Comparison of ENCODE assay signal across 1 cellular context in the genomic region with DNA sequence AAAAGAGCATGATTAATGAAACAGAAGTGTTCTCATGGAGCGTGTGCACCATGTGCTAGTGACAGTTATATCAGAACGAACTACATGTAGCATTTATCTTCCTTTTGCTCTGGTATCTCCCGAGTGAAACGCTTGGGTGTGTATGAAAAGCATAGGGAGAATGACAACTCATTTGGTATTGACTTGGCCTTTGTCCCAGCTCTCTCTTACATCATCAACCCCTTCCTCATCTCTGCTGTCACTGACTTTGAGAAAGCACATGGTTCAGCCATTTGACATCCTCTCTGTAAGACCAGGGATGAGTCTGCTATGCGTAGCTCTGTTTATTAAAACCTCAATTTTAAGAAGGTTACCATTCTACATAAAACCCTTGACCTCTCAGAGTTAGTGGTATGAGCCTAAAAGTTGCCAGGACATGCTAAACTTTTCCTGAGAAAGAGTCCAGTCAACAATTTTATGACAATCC.
TF ChIP-seq lines count a peak whose summit lies in the region.

No MANE protein-coding gene starts in this region.

TF ChIP-seq in HepG2, 621 proteins besides CTCF, POLR2A, EP300 and RAD21 (continued from another document and continues in another):
- peak; percentile 60; the same call in 1 of the 2 replicates for TF ChIP-seq FOXJ3 (CRISPR knock-in tag; IDR thresholded peaks at IDR 0.05; ENCODE audit: borderline replicate concordance)
- TF ChIP-seq, protein P1, sequence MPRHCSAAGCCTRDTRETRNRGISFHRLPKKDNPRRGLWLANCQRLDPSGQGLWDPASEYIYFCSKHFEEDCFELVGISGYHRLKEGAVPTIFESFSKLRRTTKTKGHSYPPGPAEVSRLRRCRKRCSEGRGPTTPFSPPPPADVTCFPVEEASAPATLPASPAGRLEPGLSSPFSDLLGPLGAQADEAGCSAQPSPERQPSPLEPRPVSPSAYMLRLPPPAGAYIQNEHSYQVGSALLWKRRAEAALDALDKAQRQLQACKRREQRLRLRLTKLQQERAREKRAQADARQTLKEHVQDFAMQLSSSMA (CRISPR knock-in tag; IDR thresholded peaks at IDR 0.05), result no peak
- no peak for TF ChIP-seq SMAD1 (CRISPR knock-in tag; IDR thresholded peaks at IDR 0.05; ENCODE audit: borderline replicate concordance, low read depth)
- TF ChIP-seq TRIM24 (CRISPR knock-in tag; IDR thresholded peaks at IDR 0.05), result no peak
- no peak for TF ChIP-seq ZNF75D (CRISPR knock-in tag; IDR thresholded peaks at IDR 0.05; ENCODE audit: borderline replicate concordance)
- TF ChIP-seq ELF1 (CRISPR knock-in tag; IDR thresholded peaks at IDR 0.05), result 0 out of 2 replicates have a peak, but pooled peaks have one; percentile 18
- TF ChIP-seq BRD4 (CRISPR knock-in tag; IDR thresholded peaks at IDR 0.05), result 0 out of 2 replicates have a peak, but pooled peaks have one; percentile 32
- TF ChIP-seq POLR2AphosphoS5 (IDR thresholded peaks at IDR 0.05; ENCODE audit: low read depth, low read length), result no peak
- peak; percentile 68; the same call in 1 of the 2 replicates for TF ChIP-seq KLF6 (CRISPR knock-in tag; IDR thresholded peaks at IDR 0.05)
- TF ChIP-seq, protein P2, sequence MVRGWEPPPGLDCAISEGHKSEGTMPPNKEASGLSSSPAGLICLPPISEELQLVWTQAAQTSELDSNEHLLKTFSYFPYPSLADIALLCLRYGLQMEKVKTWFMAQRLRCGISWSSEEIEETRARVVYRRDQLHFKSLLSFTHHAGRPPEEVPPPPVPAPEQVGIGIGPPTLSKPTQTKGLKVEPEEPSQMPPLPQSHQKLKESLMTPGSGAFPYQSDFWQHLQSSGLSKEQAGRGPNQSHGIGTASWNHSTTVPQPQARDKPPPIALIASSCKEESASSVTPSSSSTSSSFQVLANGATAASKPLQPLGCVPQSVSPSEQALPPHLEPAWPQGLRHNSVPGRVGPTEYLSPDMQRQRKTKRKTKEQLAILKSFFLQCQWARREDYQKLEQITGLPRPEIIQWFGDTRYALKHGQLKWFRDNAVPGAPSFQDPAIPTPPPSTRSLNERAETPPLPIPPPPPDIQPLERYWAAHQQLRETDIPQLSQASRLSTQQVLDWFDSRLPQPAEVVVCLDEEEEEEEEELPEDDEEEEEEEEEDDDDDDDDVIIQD (CRISPR knock-in tag; IDR thresholded peaks at IDR 0.05; ENCODE audit: low read depth), result peak; percentile 29; the same call in 1 of the 2 replicates
- TF ChIP-seq POGZ (CRISPR knock-in tag; IDR thresholded peaks at IDR 0.05), result peak; percentile 70; the same call in 1 of the 2 replicates
- peak; percentile 52; the same call in 1 of the 2 replicates for TF ChIP-seq SOX5 (CRISPR knock-in tag; IDR thresholded peaks at IDR 0.05; ENCODE audit: borderline replicate concordance)
- TF ChIP-seq, protein P3, sequence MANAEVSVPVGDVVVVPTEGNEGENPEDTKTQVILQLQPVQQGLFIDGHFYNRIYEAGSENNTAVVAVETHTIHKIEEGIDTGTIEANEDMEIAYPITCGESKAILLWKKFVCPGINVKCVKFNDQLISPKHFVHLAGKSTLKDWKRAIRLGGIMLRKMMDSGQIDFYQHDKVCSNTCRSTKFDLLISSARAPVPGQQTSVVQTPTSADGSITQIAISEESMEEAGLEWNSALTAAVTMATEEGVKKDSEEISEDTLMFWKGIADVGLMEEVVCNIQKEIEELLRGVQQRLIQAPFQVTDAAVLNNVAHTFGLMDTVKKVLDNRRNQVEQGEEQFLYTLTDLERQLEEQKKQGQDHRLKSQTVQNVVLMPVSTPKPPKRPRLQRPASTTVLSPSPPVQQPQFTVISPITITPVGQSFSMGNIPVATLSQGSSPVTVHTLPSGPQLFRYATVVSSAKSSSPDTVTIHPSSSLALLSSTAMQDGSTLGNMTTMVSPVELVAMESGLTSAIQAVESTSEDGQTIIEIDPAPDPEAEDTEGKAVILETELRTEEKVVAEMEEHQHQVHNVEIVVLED (CRISPR knock-in tag; IDR thresholded peaks at IDR 0.05; ENCODE audit: borderline replicate concordance), result no peak; the same call in 1 of the 2 replicates
- TF ChIP-seq ZNF263 (CRISPR knock-in tag; IDR thresholded peaks at IDR 0.05), result peak; percentile 17; the same call in 1 of the 2 replicates
- no peak for TF ChIP-seq ZNF564 (CRISPR knock-in tag; IDR thresholded peaks at IDR 0.05)
- TF ChIP-seq, protein P4, sequence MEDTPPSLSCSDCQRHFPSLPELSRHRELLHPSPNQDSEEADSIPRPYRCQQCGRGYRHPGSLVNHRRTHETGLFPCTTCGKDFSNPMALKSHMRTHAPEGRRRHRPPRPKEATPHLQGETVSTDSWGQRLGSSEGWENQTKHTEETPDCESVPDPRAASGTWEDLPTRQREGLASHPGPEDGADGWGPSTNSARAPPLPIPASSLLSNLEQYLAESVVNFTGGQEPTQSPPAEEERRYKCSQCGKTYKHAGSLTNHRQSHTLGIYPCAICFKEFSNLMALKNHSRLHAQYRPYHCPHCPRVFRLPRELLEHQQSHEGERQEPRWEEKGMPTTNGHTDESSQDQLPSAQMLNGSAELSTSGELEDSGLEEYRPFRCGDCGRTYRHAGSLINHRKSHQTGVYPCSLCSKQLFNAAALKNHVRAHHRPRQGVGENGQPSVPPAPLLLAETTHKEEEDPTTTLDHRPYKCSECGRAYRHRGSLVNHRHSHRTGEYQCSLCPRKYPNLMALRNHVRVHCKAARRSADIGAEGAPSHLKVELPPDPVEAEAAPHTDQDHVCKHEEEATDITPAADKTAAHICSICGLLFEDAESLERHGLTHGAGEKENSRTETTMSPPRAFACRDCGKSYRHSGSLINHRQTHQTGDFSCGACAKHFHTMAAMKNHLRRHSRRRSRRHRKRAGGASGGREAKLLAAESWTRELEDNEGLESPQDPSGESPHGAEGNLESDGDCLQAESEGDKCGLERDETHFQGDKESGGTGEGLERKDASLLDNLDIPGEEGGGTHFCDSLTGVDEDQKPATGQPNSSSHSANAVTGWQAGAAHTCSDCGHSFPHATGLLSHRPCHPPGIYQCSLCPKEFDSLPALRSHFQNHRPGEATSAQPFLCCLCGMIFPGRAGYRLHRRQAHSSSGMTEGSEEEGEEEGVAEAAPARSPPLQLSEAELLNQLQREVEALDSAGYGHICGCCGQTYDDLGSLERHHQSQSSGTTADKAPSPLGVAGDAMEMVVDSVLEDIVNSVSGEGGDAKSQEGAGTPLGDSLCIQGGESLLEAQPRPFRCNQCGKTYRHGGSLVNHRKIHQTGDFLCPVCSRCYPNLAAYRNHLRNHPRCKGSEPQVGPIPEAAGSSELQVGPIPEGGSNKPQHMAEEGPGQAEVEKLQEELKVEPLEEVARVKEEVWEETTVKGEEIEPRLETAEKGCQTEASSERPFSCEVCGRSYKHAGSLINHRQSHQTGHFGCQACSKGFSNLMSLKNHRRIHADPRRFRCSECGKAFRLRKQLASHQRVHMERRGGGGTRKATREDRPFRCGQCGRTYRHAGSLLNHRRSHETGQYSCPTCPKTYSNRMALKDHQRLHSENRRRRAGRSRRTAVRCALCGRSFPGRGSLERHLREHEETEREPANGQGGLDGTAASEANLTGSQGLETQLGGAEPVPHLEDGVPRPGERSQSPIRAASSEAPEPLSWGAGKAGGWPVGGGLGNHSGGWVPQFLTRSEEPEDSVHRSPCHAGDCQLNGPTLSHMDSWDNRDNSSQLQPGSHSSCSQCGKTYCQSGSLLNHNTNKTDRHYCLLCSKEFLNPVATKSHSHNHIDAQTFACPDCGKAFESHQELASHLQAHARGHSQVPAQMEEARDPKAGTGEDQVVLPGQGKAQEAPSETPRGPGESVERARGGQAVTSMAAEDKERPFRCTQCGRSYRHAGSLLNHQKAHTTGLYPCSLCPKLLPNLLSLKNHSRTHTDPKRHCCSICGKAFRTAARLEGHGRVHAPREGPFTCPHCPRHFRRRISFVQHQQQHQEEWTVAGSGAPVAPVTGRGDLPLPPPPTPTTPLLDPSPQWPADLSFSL (CRISPR knock-in tag; IDR thresholded peaks at IDR 0.05), result 0 out of 2 replicates have a peak, but pooled peaks have one; percentile 67
- TF ChIP-seq, protein P5, sequence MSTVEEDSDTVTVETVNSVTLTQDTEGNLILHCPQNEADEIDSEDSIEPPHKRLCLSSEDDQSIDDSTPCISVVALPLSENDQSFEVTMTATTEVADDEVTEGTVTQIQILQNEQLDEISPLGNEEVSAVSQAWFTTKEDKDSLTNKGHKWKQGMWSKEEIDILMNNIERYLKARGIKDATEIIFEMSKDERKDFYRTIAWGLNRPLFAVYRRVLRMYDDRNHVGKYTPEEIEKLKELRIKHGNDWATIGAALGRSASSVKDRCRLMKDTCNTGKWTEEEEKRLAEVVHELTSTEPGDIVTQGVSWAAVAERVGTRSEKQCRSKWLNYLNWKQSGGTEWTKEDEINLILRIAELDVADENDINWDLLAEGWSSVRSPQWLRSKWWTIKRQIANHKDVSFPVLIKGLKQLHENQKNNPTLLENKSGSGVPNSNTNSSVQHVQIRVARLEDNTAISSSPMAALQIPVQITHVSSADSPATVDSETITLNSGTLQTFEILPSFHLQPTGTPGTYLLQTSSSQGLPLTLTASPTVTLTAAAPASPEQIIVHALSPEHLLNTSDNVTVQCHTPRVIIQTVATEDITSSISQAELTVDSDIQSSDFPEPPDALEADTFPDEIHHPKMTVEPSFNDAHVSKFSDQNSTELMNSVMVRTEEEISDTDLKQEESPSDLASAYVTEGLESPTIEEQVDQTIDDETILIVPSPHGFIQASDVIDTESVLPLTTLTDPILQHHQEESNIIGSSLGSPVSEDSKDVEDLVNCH (CRISPR knock-in tag; IDR thresholded peaks at IDR 0.05), result no peak
- TF ChIP-seq ZNF44 (CRISPR knock-in tag; IDR thresholded peaks at IDR 0.05), result 0 out of 2 replicates have a peak, but pooled peaks have one; percentile 5
- TF ChIP-seq, protein P6, sequence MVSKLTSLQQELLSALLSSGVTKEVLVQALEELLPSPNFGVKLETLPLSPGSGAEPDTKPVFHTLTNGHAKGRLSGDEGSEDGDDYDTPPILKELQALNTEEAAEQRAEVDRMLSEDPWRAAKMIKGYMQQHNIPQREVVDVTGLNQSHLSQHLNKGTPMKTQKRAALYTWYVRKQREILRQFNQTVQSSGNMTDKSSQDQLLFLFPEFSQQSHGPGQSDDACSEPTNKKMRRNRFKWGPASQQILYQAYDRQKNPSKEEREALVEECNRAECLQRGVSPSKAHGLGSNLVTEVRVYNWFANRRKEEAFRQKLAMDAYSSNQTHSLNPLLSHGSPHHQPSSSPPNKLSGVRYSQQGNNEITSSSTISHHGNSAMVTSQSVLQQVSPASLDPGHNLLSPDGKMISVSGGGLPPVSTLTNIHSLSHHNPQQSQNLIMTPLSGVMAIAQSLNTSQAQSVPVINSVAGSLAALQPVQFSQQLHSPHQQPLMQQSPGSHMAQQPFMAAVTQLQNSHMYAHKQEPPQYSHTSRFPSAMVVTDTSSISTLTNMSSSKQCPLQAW (CRISPR knock-in tag; IDR thresholded peaks at IDR 0.05), result peak; percentile 70; the same call in 1 of the 2 replicates
- TF ChIP-seq, protein P7, sequence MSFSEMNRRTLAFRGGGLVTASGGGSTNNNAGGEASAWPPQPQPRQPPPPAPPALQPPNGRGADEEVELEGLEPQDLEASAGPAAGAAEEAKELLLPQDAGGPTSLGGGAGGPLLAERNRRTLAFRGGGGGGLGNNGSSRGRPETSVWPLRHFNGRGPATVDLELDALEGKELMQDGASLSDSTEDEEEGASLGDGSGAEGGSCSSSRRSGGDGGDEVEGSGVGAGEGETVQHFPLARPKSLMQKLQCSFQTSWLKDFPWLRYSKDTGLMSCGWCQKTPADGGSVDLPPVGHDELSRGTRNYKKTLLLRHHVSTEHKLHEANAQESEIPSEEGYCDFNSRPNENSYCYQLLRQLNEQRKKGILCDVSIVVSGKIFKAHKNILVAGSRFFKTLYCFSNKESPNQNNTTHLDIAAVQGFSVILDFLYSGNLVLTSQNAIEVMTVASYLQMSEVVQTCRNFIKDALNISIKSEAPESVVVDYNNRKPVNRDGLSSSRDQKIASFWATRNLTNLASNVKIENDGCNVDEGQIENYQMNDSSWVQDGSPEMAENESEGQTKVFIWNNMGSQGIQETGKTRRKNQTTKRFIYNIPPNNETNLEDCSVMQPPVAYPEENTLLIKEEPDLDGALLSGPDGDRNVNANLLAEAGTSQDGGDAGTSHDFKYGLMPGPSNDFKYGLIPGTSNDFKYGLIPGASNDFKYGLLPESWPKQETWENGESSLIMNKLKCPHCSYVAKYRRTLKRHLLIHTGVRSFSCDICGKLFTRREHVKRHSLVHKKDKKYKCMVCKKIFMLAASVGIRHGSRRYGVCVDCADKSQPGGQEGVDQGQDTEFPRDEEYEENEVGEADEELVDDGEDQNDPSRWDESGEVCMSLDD (CRISPR knock-in tag; IDR thresholded peaks at IDR 0.05; ENCODE audit: borderline replicate concordance), result no peak
- TF ChIP-seq PHF21A (CRISPR knock-in tag; IDR thresholded peaks at IDR 0.05), result peak; percentile 24; the same call in 1 of the 2 replicates
- TF ChIP-seq, protein P8, sequence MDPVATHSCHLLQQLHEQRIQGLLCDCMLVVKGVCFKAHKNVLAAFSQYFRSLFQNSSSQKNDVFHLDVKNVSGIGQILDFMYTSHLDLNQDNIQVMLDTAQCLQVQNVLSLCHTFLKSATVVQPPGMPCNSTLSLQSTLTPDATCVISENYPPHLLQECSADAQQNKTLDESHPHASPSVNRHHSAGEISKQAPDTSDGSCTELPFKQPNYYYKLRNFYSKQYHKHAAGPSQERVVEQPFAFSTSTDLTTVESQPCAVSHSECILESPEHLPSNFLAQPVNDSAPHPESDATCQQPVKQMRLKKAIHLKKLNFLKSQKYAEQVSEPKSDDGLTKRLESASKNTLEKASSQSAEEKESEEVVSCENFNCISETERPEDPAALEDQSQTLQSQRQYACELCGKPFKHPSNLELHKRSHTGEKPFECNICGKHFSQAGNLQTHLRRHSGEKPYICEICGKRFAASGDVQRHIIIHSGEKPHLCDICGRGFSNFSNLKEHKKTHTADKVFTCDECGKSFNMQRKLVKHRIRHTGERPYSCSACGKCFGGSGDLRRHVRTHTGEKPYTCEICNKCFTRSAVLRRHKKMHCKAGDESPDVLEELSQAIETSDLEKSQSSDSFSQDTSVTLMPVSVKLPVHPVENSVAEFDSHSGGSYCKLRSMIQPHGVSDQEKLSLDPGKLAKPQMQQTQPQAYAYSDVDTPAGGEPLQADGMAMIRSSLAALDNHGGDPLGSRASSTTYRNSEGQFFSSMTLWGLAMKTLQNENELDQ (CRISPR knock-in tag; IDR thresholded peaks at IDR 0.05; ENCODE audit: borderline replicate concordance), result no peak
- peak; percentile 93 for TF ChIP-seq ZBTB21 (CRISPR knock-in tag; IDR thresholded peaks at IDR 0.05)
- peak; percentile 62 for TF ChIP-seq FOSL2 (CRISPR knock-in tag; IDR thresholded peaks at IDR 0.05)
- TF ChIP-seq, protein P9, sequence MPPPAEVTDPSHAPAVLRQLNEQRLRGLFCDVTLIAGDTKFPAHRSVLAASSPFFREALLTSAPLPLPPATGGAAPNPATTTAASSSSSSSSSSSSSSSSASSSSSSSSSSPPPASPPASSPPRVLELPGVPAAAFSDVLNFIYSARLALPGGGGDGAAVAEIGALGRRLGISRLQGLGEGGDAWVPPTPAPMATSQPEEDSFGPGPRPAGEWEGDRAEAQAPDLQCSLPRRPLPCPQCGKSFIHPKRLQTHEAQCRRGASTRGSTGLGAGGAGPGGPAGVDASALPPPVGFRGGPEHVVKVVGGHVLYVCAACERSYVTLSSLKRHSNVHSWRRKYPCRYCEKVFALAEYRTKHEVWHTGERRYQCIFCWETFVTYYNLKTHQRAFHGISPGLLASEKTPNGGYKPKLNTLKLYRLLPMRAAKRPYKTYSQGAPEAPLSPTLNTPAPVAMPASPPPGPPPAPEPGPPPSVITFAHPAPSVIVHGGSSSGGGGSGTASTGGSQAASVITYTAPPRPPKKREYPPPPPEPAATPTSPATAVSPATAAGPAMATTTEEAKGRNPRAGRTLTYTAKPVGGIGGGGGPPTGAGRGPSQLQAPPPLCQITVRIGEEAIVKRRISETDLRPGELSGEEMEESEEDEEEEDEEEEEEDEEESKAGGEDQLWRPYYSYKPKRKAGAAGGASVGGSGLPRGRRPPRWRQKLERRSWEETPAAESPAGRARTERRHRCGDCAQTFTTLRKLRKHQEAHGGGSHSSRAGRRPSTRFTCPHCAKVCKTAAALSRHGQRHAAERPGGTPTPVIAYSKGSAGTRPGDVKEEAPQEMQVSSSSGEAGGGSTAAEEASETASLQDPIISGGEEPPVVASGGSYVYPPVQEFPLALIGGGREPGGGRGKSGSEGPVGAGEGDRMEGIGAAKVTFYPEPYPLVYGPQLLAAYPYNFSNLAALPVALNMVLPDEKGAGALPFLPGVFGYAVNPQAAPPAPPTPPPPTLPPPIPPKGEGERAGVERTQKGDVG (CRISPR knock-in tag; IDR thresholded peaks at IDR 0.05; ENCODE audit: borderline replicate concordance), result no peak
